ENCODE assay signal across 21 cellular contexts in genomic region chr7:45660201-45660900, GRCh38.
"Had no signal": no experiment of that assay in that cellular context is flagged by ENCODE, and none has a peak within 500 bp of the region (broad histone marks: within the 10 kb centered on the region; RNA-seq: fewer than 3 reads in every experiment).

No MANE protein-coding gene starts in this region.

- H3K36me3 ChIP-seq: adrenal gland, breast epithelium, esophagus squamous epithelium, heart right ventricle, uterus had no signal

- H3K36me3 Mint-ChIP-seq: activated naive CD4-positive, alpha-beta T cell treated with anti-CD3 and anti-CD28 coated beads, Interleukin-2, amount 50 U/mL, for 24 hours; natural killer cell had no signal

- H3K4me1 ChIP-seq: adrenal gland, breast epithelium, esophagus squamous epithelium, heart right ventricle, tibial nerve, uterus had no signal

- H3K27me3 ChIP-seq: adrenal gland, breast epithelium, esophagus squamous epithelium, heart right ventricle, tibial nerve, uterus had no signal

- DNase-seq: activated CD4-positive, alpha-beta T cell treated with anti-CD3 and anti-CD28 coated beads, Interleukin-2, amount 50 U/mL, for 4 hours; activated CD4-positive, CD25-positive, alpha-beta regulatory T cell treated with anti-CD3 and anti-CD28 coated beads, Interleukin-2, amount 50 U/mL, for 72 hours; activated gamma-delta T cell; cerebellar nuclear complex; cortex of kidney; effector CD4-positive, alpha-beta T cell; esophagus squamous epithelium; heart right ventricle; kidney glomerular epithelial cell; natural killer cell; nucleus accumbens; right cardiac atrium; stimulated activated CD4-positive, alpha-beta T cell treated with anti-CD3 and anti-CD28 coated beads, Interleukin-2, amount 100 ng/mL, for 24 hours; stimulated activated naive CD8-positive, alpha-beta T cell treated with anti-CD3 and anti-CD28 coated beads, Interleukin-15, Interleukin-2, amounts not matched to agents 100 U/mL and 50 U/mL, for 24 hours; uterus had no signal

- H3K27ac ChIP-seq: adrenal gland, breast epithelium, esophagus squamous epithelium, heart right ventricle, tibial nerve, uterus, VCaP had no signal

- ATAC-seq: heart right ventricle; natural killer cell; right cardiac atrium; stimulated activated naive CD8-positive, alpha-beta T cell treated with anti-CD3 and anti-CD28 coated beads, Interleukin-15, Interleukin-2, amounts not matched to agents 100 U/mL and 50 U/mL, for 24 hours had no signal

- H3K4me3 Mint-ChIP-seq: activated naive CD4-positive, alpha-beta T cell treated with anti-CD3 and anti-CD28 coated beads, Interleukin-2, amount 50 U/mL, for 24 hours; natural killer cell; T-helper 1 cell treated with Interleukin-12 subunit alpha and Interleukin-12 subunit beta and Interleukin-4 antibody, amounts not matched to agents 30 μg/mL and 1 μg/mL, for 36 hours had no signal

- H3K4me1 Mint-ChIP-seq: activated naive CD4-positive, alpha-beta T cell treated with anti-CD3 and anti-CD28 coated beads, Interleukin-2, amount 50 U/mL, for 24 hours; natural killer cell had no signal

- H3K9me3 Mint-ChIP-seq: activated naive CD4-positive, alpha-beta T cell treated with anti-CD3 and anti-CD28 coated beads, Interleukin-2, amount 50 U/mL, for 24 hours; natural killer cell; T-helper 1 cell treated with Interleukin-12 subunit alpha and Interleukin-12 subunit beta and Interleukin-4 antibody, amounts not matched to agents 30 μg/mL and 1 μg/mL, for 36 hours had no signal

- H3K4me3 ChIP-seq: adrenal gland, breast epithelium, esophagus squamous epithelium, heart right ventricle, tibial nerve, uterus had no signal

- H3K9me3 ChIP-seq: adrenal gland, breast epithelium, esophagus squamous epithelium, heart right ventricle, tibial nerve, uterus had no signal

- H3K27ac Mint-ChIP-seq: activated naive CD4-positive, alpha-beta T cell treated with anti-CD3 and anti-CD28 coated beads, Interleukin-2, amount 50 U/mL, for 24 hours; natural killer cell; T-helper 1 cell treated with Interleukin-12 subunit alpha and Interleukin-12 subunit beta and Interleukin-4 antibody, amounts not matched to agents 30 μg/mL and 1 μg/mL, for 36 hours had no signal
